8 cellular contexts compared by ENCODE assay signal in the genomic region with DNA sequence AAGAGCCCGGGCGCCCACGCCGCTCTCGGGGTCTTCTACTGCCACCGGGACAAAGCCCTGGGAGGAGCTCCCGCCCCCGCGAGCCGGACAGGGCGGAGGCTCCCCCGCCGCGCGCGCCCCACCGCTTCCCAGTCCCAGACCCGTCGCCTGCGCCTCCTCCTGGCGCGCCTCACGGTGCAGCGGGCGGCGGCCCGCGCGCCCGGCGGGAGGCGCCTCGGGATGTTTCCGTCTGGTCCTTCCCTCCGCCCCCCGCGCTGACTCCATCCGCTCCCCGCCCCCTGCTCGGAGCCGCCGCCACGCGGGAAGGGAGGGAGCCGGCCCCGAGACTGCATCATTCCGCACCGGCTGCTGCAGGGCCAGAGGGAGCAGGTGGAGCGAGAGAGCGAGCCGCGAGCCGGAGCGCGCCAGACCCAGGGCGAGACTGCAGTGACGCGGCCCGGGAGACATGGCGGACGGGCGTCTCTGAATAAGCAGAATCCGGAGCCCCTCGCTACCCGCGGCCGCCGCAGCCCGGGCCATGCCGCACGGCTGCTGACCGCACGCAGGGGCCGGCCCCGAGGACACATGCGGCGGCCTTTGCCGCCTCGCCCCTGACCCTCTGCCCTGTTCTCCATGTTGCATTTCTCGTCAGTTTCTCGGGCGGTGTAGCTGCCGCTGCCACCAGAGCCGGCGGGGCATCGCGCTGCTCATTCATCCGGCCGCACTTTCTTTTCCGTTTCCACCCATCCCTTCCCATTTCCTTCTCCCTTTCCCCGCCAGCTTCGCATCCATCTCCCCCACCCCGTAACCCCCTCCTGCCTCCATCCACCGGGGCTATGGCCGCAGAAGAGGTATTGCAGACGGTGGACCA. TPM values are rescaled to one million over a fixed set of nuclear protein-coding genes. Genes with fewer than 3 reads are reported as not detected.
DNase-seq lines count a peak whose midpoint lies in the region; ATAC-seq and TF ChIP-seq lines count a peak whose summit lies in the region.

TSS of gene BICD1 (plus strand) at position 331 of the 850 bp plus-strand sequence. CDS start at position 816, 485 bp downstream.

- peaks cover 35% of the 10 kb centered on the region for H3K79me2 ChIP-seq in OCI-LY1 (ENCODE audit: insufficient read depth, low read length)

- peak within 1 kb of the TSS; percentile 90 for H3K9ac ChIP-seq in OCI-LY1 (ENCODE audit: low read length)

- TF ChIP-seq CTCF in GM20000 (IDR thresholded peaks at IDR 0.05; ENCODE audit: extremely low read depth, missing control alignments) (peak; percentile 34), OCI-LY1 (IDR thresholded peaks at IDR 0.05; ENCODE audit: low read length) (peak; percentile 32; the same call in 1 of the 2 replicates), mucosa of descending colon (IDR thresholded peaks at IDR 0.05) (peak; percentile 32)

- H3K4me3 ChIP-seq in OCI-LY1 (ENCODE audit: low read depth, low read length, poor library complexity, severe bottlenecking) (peak within 1 kb of the TSS; percentile 85), mucosa of descending colon (peak within 1 kb of the TSS; percentile 63)

- DNase-seq in Caki2 (ENCODE audit: low read depth) (peak; percentile 94), GM20000 (ENCODE audit: low spot score) (peak; percentile 92), HT-29 (ENCODE audit: low spot score) (peak; percentile 85), activated T-cell treated with anti-CD3 and anti-CD28 coated beads for 24 hours (ENCODE audit: low read depth) (peak; percentile 74), epidermal melanocyte (ENCODE audit: insufficient read length, low spot score) (peak; percentile 76), mucosa of descending colon (peak; percentile 86 to 90 (median 86))
- peak; percentile 70 for DNase-seq in stimulated activated CD8-positive, alpha-beta memory T cell treated with anti-CD3 and anti-CD28 coated beads, Interleukin-4, amount 100 ng/mL, for 24 hours (ENCODE audit: low read depth)

- H2AFZ ChIP-seq in OCI-LY1 (ENCODE audit: low read length): no peak within 1 kb of the TSS

- in situ Hi-C loops in Caki2 (cut with HindIII; ENCODE audit: low pct_unique_long_range_greater_than_20kb, low sequenced_read_pairs): no loop called here

- H3F3A ChIP-seq in OCI-LY1 (ENCODE audit: insufficient read depth, low read length): peaks cover 4% of the 10 kb centered on the region; the same call in 1 of the 2 replicates

- no peaks in the 10 kb centered on the region for H3K9me3 ChIP-seq in OCI-LY1 (ENCODE audit: low read length)
- no peaks in the 10 kb centered on the region for H3K9me3 ChIP-seq in mucosa of descending colon

- intact Hi-C loops in mucosa of descending colon (cut with DNase I, micrococcal nuclease): no loop called here

- H3K27ac ChIP-seq in OCI-LY1 (ENCODE audit: low read depth, low read length, poor library complexity, severe bottlenecking): peak within 1 kb of the TSS; percentile 76

- H3K36me3 ChIP-seq in OCI-LY1 (ENCODE audit: insufficient read depth, low read length) (peaks cover 4% of the 10 kb centered on the region; the same call in 1 of the 2 replicates), mucosa of descending colon (ENCODE audit: low read depth) (no peaks in the 10 kb centered on the region)

- ATAC-seq in mucosa of descending colon: peak; percentile 96

- no peaks in the 10 kb centered on the region for H4K20me1 ChIP-seq in OCI-LY1 (ENCODE audit: insufficient read depth, low read length)

- H3K4me1 ChIP-seq in OCI-LY1 (ENCODE audit: insufficient read depth, low read length, severe bottlenecking) (peaks cover 38% of the 10 kb centered on the region), mucosa of descending colon (ENCODE audit: low read depth) (peaks cover 9% of the 10 kb centered on the region)

- peak within 1 kb of the TSS; percentile 93 for H3K4me2 ChIP-seq in OCI-LY1 (ENCODE audit: low read length)

- no peaks in the 10 kb centered on the region for H3K9me2 ChIP-seq in OCI-LY1 (ENCODE audit: low read depth, low read length)

- no peaks in the 10 kb centered on the region for H3K27me3 ChIP-seq in OCI-LY1 (ENCODE audit: insufficient read depth, low read length)

RNA-seq across cellular contexts. Expression of gene BICD1, which starts in this region (rescaled TPM):
- 11.1 and 13.5 TPM in 2 replicates for total RNA-seq in Caki2 (2014; rRNA removed; shearing (Covaris generic); ENCODE audit: low replicate concordance)
- 14.7 and 21.1 TPM in 2 replicates for total RNA-seq in HT-29 (2014; rRNA removed; shearing (Covaris generic))
- total RNA-seq in mucosa of descending colon: 10 to 100 TPM in 1 of 3 donors, 1 to 10 TPM in 2; 4.1 to 13.7 (median 5.3) TPM

Comparison
In these comparisons a context has a peak if more than half of its experiments do, and no peak if none do; other contexts are left out.
1. Peak in every context shown above with its lines: DNase-seq, ATAC-seq, H3K4me3 ChIP-seq and H3K27ac ChIP-seq.